Comparison of ENCODE assay signal across 14 cellular contexts in genomic region chrY:7110086-7110485, GRCh38.
A peak's percentile ranks its signal among the peaks of the same experiment; 100 is the strongest.
DNase-seq lines count a peak whose midpoint lies in the region; ATAC-seq and TF ChIP-seq lines count a peak whose summit lies in the region.
"Had no signal": no experiment of that assay in that cellular context is flagged by ENCODE, and none has a peak within 500 bp of the region (broad histone marks: within the 10 kb centered on the region; RNA-seq: fewer than 3 reads in every experiment).

No MANE protein-coding gene starts in this region.

- peak; percentile 42 for ATAC-seq in activated CD8-positive, alpha-beta memory T cell treated with anti-CD3 and anti-CD28 coated beads, Interleukin-2, amount 10 ng/mL, durations not matched to agents 7 days and 5 days
- ATAC-seq in GM18873 (IDR thresholded peaks at IDR 0.05; ENCODE audit: low FRiP score, unreplicated experiment) = no peak
- ATAC-seq in stimulated activated memory B cell treated with anti-CD40 and anti-IgM and Interleukin-4, amounts not matched to agents 10 μg/mL and 1 μg/mL and 100 μg/mL, for 72 hours = no peak

- DNase-seq in activated CD8-positive, alpha-beta memory T cell treated with anti-CD3 and anti-CD28 coated beads, Interleukin-2, amount 10 ng/mL, durations not matched to agents 7 days and 5 days = peak; percentile 41
- DNase-seq in activated CD8-positive, alpha-beta memory T cell treated with anti-CD3 and anti-CD28 coated beads, Interleukin-2, amount 50 U/mL, for 48 hours = no peak
- peak; percentile 14 for DNase-seq in activated CD4-positive, alpha-beta memory T cell treated with anti-CD3 and anti-CD28 coated beads for 36 hours
- DNase-seq in activated T-helper 1 cell treated with anti-CD3 and anti-CD28 coated beads, Interleukin-12 subunit alpha, Interleukin-12 subunit beta, Interleukin-2, Interleukin-4 antibody, amounts not matched to agents 30 ng/mL and 10 ng/mL and 1 ng/mL, durations not matched to agents 14 hours and 24 hours and 36 hours (ENCODE audit: low spot score) = no peak
- DNase-seq in epithelial cell of esophagus (ENCODE audit: low read depth) = peak; percentile 60
- DNase-seq in H7 = no peak
- DNase-seq: C1 segment of cervical spinal cord; Calu3; CD4-positive, alpha-beta T cell; DMS 273 treated with DMSO at 0.1 percent for 48 hours; GM23248 had no signal

- H3K4me3 ChIP-seq in epithelial cell of esophagus (ENCODE audit: low read length) (no peak overlapping the region), H7 (ENCODE audit: insufficient read depth, low read depth, low read length) (no peak overlapping the region)
- H3K4me3 ChIP-seq: GM23248 had no signal

- H3K27me3 ChIP-seq in H7 (ENCODE audit: control insufficient read depth, insufficient read depth, low read length) = no peaks in the 10 kb centered on the region

- H3K27me3 Mint-ChIP-seq in activated CD8-positive, alpha-beta memory T cell treated with anti-CD3 and anti-CD28 coated beads, Interleukin-2, amount 10 ng/mL, durations not matched to agents 7 days and 5 days = no peaks in the 10 kb centered on the region
- no peaks in the 10 kb centered on the region for H3K27me3 Mint-ChIP-seq in activated CD4-positive, alpha-beta memory T cell treated with anti-CD3 and anti-CD28 coated beads for 36 hours
- H3K27me3 Mint-ChIP-seq in activated T-helper 1 cell treated with anti-CD3 and anti-CD28 coated beads, Interleukin-12 subunit alpha, Interleukin-12 subunit beta, Interleukin-2, Interleukin-4 antibody, amounts not matched to agents 30 ng/mL and 10 ng/mL and 1 ng/mL, durations not matched to agents 14 hours and 24 hours and 36 hours (ENCODE audit: insufficient read depth) = peaks cover 3% of the 10 kb centered on the region
- H3K27me3 Mint-ChIP-seq in stimulated activated memory B cell treated with anti-CD40 and anti-IgM and Interleukin-4, amounts not matched to agents 10 μg/mL and 1 μg/mL and 100 μg/mL, for 72 hours = no peaks in the 10 kb centered on the region
- H3K27me3 Mint-ChIP-seq: B cell; CD4-positive, alpha-beta T cell had no signal

- H3K27ac Mint-ChIP-seq in activated CD8-positive, alpha-beta memory T cell treated with anti-CD3 and anti-CD28 coated beads, Interleukin-2, amount 10 ng/mL, durations not matched to agents 7 days and 5 days = peak overlapping the region; percentile 8
- H3K27ac Mint-ChIP-seq in activated CD4-positive, alpha-beta memory T cell treated with anti-CD3 and anti-CD28 coated beads for 36 hours = no peak overlapping the region
- H3K27ac Mint-ChIP-seq in activated T-helper 1 cell treated with anti-CD3 and anti-CD28 coated beads, Interleukin-12 subunit alpha, Interleukin-12 subunit beta, Interleukin-2, Interleukin-4 antibody, amounts not matched to agents 30 ng/mL and 10 ng/mL and 1 ng/mL, durations not matched to agents 14 hours and 24 hours and 36 hours = peak overlapping the region; percentile 44
- no peak overlapping the region for H3K27ac Mint-ChIP-seq in stimulated activated memory B cell treated with anti-CD40 and anti-IgM and Interleukin-4, amounts not matched to agents 10 μg/mL and 1 μg/mL and 100 μg/mL, for 72 hours
- H3K27ac Mint-ChIP-seq: B cell; CD4-positive, alpha-beta T cell had no signal

- H3K36me3 ChIP-seq in H7 (replicated peaks; ENCODE audit: control insufficient read depth, insufficient read depth, low read length) = no peaks in the 10 kb centered on the region

- CTCF ChIA-PET in activated CD8-positive, alpha-beta memory T cell treated with anti-CD3 and anti-CD28 coated beads, Interleukin-2, amount 10 ng/mL, durations not matched to agents 7 days and 5 days (lab: Charles Lee) = no interaction called here
- CTCF ChIA-PET in activated CD4-positive, alpha-beta memory T cell treated with anti-CD3 and anti-CD28 coated beads for 36 hours (lab: Charles Lee) = no interaction called here

- H3K4me1 Mint-ChIP-seq in activated CD8-positive, alpha-beta memory T cell treated with anti-CD3 and anti-CD28 coated beads, Interleukin-2, amount 10 ng/mL, durations not matched to agents 7 days and 5 days = peaks cover 31% of the 10 kb centered on the region
- H3K4me1 Mint-ChIP-seq in activated CD4-positive, alpha-beta memory T cell treated with anti-CD3 and anti-CD28 coated beads for 36 hours (ENCODE audit: low read depth) = peaks cover 27% of the 10 kb centered on the region
- peaks cover 41% of the 10 kb centered on the region for H3K4me1 Mint-ChIP-seq in activated T-helper 1 cell treated with anti-CD3 and anti-CD28 coated beads, Interleukin-12 subunit alpha, Interleukin-12 subunit beta, Interleukin-2, Interleukin-4 antibody, amounts not matched to agents 30 ng/mL and 10 ng/mL and 1 ng/mL, durations not matched to agents 14 hours and 24 hours and 36 hours (ENCODE audit: low read depth)
- no peaks in the 10 kb centered on the region for H3K4me1 Mint-ChIP-seq in stimulated activated memory B cell treated with anti-CD40 and anti-IgM and Interleukin-4, amounts not matched to agents 10 μg/mL and 1 μg/mL and 100 μg/mL, for 72 hours
- H3K4me1 Mint-ChIP-seq: B cell had no signal

- no peak overlapping the region for H3K4me3 Mint-ChIP-seq in activated CD8-positive, alpha-beta memory T cell treated with anti-CD3 and anti-CD28 coated beads, Interleukin-2, amount 10 ng/mL, durations not matched to agents 7 days and 5 days
- no peak overlapping the region for H3K4me3 Mint-ChIP-seq in activated CD4-positive, alpha-beta memory T cell treated with anti-CD3 and anti-CD28 coated beads for 36 hours
- H3K4me3 Mint-ChIP-seq in activated T-helper 1 cell treated with anti-CD3 and anti-CD28 coated beads, Interleukin-12 subunit alpha, Interleukin-12 subunit beta, Interleukin-2, Interleukin-4 antibody, amounts not matched to agents 30 ng/mL and 10 ng/mL and 1 ng/mL, durations not matched to agents 14 hours and 24 hours and 36 hours = no peak overlapping the region
- no peak overlapping the region for H3K4me3 Mint-ChIP-seq in stimulated activated memory B cell treated with anti-CD40 and anti-IgM and Interleukin-4, amounts not matched to agents 10 μg/mL and 1 μg/mL and 100 μg/mL, for 72 hours
- H3K4me3 Mint-ChIP-seq: B cell; CD4-positive, alpha-beta T cell had no signal

- intact Hi-C loops in activated CD4-positive, alpha-beta memory T cell treated with anti-CD3 and anti-CD28 coated beads for 36 hours (cut with micrococcal nuclease) = loop anchor here (10.0 kb wide), 1 partner anchor 65 kb away; no protein-coding TSS in a partner anchor
- intact Hi-C loops in activated T-helper 1 cell treated with anti-CD3 and anti-CD28 coated beads, Interleukin-12 subunit alpha, Interleukin-12 subunit beta, Interleukin-2, Interleukin-4 antibody, amounts not matched to agents 30 ng/mL and 10 ng/mL and 1 ng/mL, durations not matched to agents 14 hours and 24 hours and 36 hours (cut with micrococcal nuclease) = no loop called here

- H3K36me3 Mint-ChIP-seq in activated CD8-positive, alpha-beta memory T cell treated with anti-CD3 and anti-CD28 coated beads, Interleukin-2, amount 10 ng/mL, durations not matched to agents 7 days and 5 days = no peaks in the 10 kb centered on the region
- H3K36me3 Mint-ChIP-seq in activated CD4-positive, alpha-beta memory T cell treated with anti-CD3 and anti-CD28 coated beads for 36 hours = no peaks in the 10 kb centered on the region
- no peaks in the 10 kb centered on the region for H3K36me3 Mint-ChIP-seq in activated T-helper 1 cell treated with anti-CD3 and anti-CD28 coated beads, Interleukin-12 subunit alpha, Interleukin-12 subunit beta, Interleukin-2, Interleukin-4 antibody, amounts not matched to agents 30 ng/mL and 10 ng/mL and 1 ng/mL, durations not matched to agents 14 hours and 24 hours and 36 hours (ENCODE audit: low read depth)
- H3K36me3 Mint-ChIP-seq in stimulated activated memory B cell treated with anti-CD40 and anti-IgM and Interleukin-4, amounts not matched to agents 10 μg/mL and 1 μg/mL and 100 μg/mL, for 72 hours = no peaks in the 10 kb centered on the region

- no peaks in the 10 kb centered on the region for H3K9me3 Mint-ChIP-seq in activated CD8-positive, alpha-beta memory T cell treated with anti-CD3 and anti-CD28 coated beads, Interleukin-2, amount 10 ng/mL, durations not matched to agents 7 days and 5 days (ENCODE audit: low read depth)
- H3K9me3 Mint-ChIP-seq in activated CD4-positive, alpha-beta memory T cell treated with anti-CD3 and anti-CD28 coated beads for 36 hours = no peaks in the 10 kb centered on the region
- no peaks in the 10 kb centered on the region for H3K9me3 Mint-ChIP-seq in activated T-helper 1 cell treated with anti-CD3 and anti-CD28 coated beads, Interleukin-12 subunit alpha, Interleukin-12 subunit beta, Interleukin-2, Interleukin-4 antibody, amounts not matched to agents 30 ng/mL and 10 ng/mL and 1 ng/mL, durations not matched to agents 14 hours and 24 hours and 36 hours
- H3K9me3 Mint-ChIP-seq in stimulated activated memory B cell treated with anti-CD40 and anti-IgM and Interleukin-4, amounts not matched to agents 10 μg/mL and 1 μg/mL and 100 μg/mL, for 72 hours = peaks cover 4% of the 10 kb centered on the region
- H3K9me3 Mint-ChIP-seq: CD4-positive, alpha-beta T cell had no signal

- POLR2A ChIA-PET in activated CD4-positive, alpha-beta memory T cell treated with anti-CD3 and anti-CD28 coated beads for 36 hours (lab: Charles Lee) = no interaction called here

- no peak for TF ChIP-seq CTCF in epithelial cell of esophagus (IDR thresholded peaks at IDR 0.05; ENCODE audit: insufficient read depth, low read depth, low read length, missing control alignments)

Comparison
In these comparisons a context has a peak if more than half of its experiments do, and no peak if none do; other contexts are left out.
1. DNase-seq: peak in activated CD8-positive, alpha-beta memory T cell treated with anti-CD3 and anti-CD28 coated beads, Interleukin-2, amount 10 ng/mL, durations not matched to agents 7 days and 5 days (single experiment), activated CD4-positive, alpha-beta memory T cell treated with anti-CD3 and anti-CD28 coated beads for 36 hours (single experiment) and epithelial cell of esophagus (single experiment); none in activated CD8-positive, alpha-beta memory T cell treated with anti-CD3 and anti-CD28 coated beads, Interleukin-2, amount 50 U/mL, for 48 hours (single experiment), activated T-helper 1 cell treated with anti-CD3 and anti-CD28 coated beads, Interleukin-12 subunit alpha, Interleukin-12 subunit beta, Interleukin-2, Interleukin-4 antibody, amounts not matched to agents 30 ng/mL and 10 ng/mL and 1 ng/mL, durations not matched to agents 14 hours and 24 hours and 36 hours (single experiment) and H7 (single experiment).
2. H3K27ac Mint-ChIP-seq: peak in activated CD8-positive, alpha-beta memory T cell treated with anti-CD3 and anti-CD28 coated beads, Interleukin-2, amount 10 ng/mL, durations not matched to agents 7 days and 5 days (single experiment) and activated T-helper 1 cell treated with anti-CD3 and anti-CD28 coated beads, Interleukin-12 subunit alpha, Interleukin-12 subunit beta, Interleukin-2, Interleukin-4 antibody, amounts not matched to agents 30 ng/mL and 10 ng/mL and 1 ng/mL, durations not matched to agents 14 hours and 24 hours and 36 hours (single experiment); none in activated CD4-positive, alpha-beta memory T cell treated with anti-CD3 and anti-CD28 coated beads for 36 hours (single experiment) and stimulated activated memory B cell treated with anti-CD40 and anti-IgM and Interleukin-4, amounts not matched to agents 10 μg/mL and 1 μg/mL and 100 μg/mL, for 72 hours (single experiment).